In the genomic region with DNA sequence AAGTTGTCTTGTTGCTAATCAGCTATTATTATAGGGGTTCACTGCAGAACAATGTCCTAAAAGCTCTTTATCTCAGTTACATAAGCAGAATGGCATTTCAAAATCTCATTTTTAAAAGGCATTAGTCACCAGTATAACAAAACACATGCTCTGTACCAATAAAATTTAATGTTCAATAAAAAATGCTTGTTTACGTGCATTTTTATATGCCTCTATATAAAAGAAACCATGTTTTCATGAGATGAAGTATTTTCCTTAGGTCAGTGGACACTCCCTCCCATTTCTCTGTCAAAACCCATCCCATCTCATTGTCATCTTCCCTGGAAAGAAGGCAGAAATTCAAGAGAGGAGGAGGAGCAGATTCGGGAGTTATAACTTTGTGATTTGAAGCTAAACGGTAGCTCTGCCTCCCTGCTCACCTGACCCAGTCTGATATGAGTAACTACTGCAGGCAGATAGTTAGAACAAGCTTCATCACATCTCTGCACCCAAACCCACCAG, we compare ENCODE assay signal across 16 cellular contexts.
DNase-seq lines count a peak whose midpoint lies in the region; ATAC-seq, FAIRE-seq and TF ChIP-seq lines count a peak whose summit lies in the region.
"Had no signal": no experiment of that assay in that cellular context is flagged by ENCODE, and none has a peak within 500 bp of the region (broad histone marks: within the 10 kb centered on the region; RNA-seq: fewer than 3 reads in every experiment).

No MANE protein-coding gene starts in this region.

- FAIRE-seq in D721Med (lab: Jason Lieb, UNC) = no peak
- FAIRE-seq: TTC549 had no signal

- H3K36me3 Mint-ChIP-seq in HFFc6 (ENCODE audit: low read depth) = no peaks in the 10 kb centered on the region

- H3K27ac Mint-ChIP-seq in HFFc6 = no peak overlapping the region; the same call in 1 of the 2 replicates

- H3K27me3 ChIP-seq in adipocyte (replicated peaks; ENCODE audit: control insufficient read depth, insufficient read depth, low read length) (no peaks in the 10 kb centered on the region), foreskin keratinocyte (no peaks in the 10 kb centered on the region)
- H3K27me3 ChIP-seq: ovary, transverse colon had no signal

- ATAC-seq in foreskin keratinocyte (no peak), GM18517 (IDR thresholded peaks at IDR 0.05; ENCODE audit: unreplicated experiment) (no peak)

- no peaks in the 10 kb centered on the region for H3K9me3 ChIP-seq in adipocyte (ENCODE audit: control insufficient read depth, low read length)
- H3K9me3 ChIP-seq: ovary, transverse colon had no signal

- no peaks in the 10 kb centered on the region for H3K36me3 ChIP-seq in adipocyte (ENCODE audit: control insufficient read depth, insufficient read depth, low read length, severe bottlenecking)
- H3K36me3 ChIP-seq: ovary, transverse colon had no signal

- DNase-seq in A172 (ENCODE audit: low spot score) = peak; percentile 77
- DNase-seq in HFFc6 = peak; percentile 23
- peak; percentile 24 for DNase-seq in adipocyte (ENCODE audit: low read depth)
- peak; percentile 15 to 45 for DNase-seq in foreskin keratinocyte
- DNase-seq in NCI-H187 (lab: John Stamatoyannopoulos, UW) = no peak
- no peak for DNase-seq in GM10266 (ENCODE audit: extremely low spot score)
- DNase-seq in D721Med (ENCODE audit: insufficient read length, low spot score) = no peak
- DNase-seq: activated gamma-delta T cell; central memory CD4-positive, alpha-beta T cell; DMS 273 treated with DMSO at 0.1 percent for 48 hours; NCI-H1436 treated with DMSO at 0.1 percent for 48 hours; NCI-H774; ovary; transverse colon had no signal

- H3K9ac ChIP-seq in adipocyte (ENCODE audit: low read length) = peak overlapping the region; percentile 50

- H3K9me3 Mint-ChIP-seq in HFFc6 = no peaks in the 10 kb centered on the region

- no peak overlapping the region for H3K27ac ChIP-seq in foreskin keratinocyte
- H3K27ac ChIP-seq: ovary, transverse colon had no signal

- no peak for TF ChIP-seq CTCF in HFFc6 (IDR thresholded peaks at IDR 0.05)
- no peak for TF ChIP-seq CTCF in foreskin keratinocyte (conservative IDR thresholded peaks at IDR 0.05)
- no peak for TF ChIP-seq CTCF in GM10266 (IDR thresholded peaks at IDR 0.05; ENCODE audit: control insufficient read depth, insufficient read depth, low read depth, missing control alignments)
- no peak for TF ChIP-seq CTCF in D721Med (IDR thresholded peaks at IDR 0.05; ENCODE audit: insufficient read depth, missing control alignments)

- H3K4me3 Mint-ChIP-seq in HFFc6 = peak overlapping the region; percentile 15; the same call in 1 of the 2 replicates

- peaks cover 47% of the 10 kb centered on the region for H3K4me1 Mint-ChIP-seq in HFFc6 (ENCODE audit: low read depth)

- H3K4me1 ChIP-seq in adipocyte (ENCODE audit: control insufficient read depth, insufficient read depth, low read length) (peaks cover 37% of the 10 kb centered on the region), foreskin keratinocyte (peaks cover 14% of the 10 kb centered on the region)

- peaks cover 4% of the 10 kb centered on the region for H3K27me3 Mint-ChIP-seq in HFFc6 (ENCODE audit: insufficient read depth)

- H3K4me3 ChIP-seq in adipocyte (ENCODE audit: low read length) = peak overlapping the region; percentile 28
- H3K4me3 ChIP-seq: ovary, transverse colon had no signal

Comparison
In these comparisons a context has a peak if more than half of its experiments do, and no peak if none do; other contexts are left out.
1. DNase-seq: peak in A172 (single experiment), HFFc6 (single experiment), adipocyte (single experiment) and foreskin keratinocyte (2 of 2); none in NCI-H187 (0 of 2), GM10266 (single experiment) and D721Med (single experiment).